11 cellular contexts compared by ENCODE assay signal in the genomic region with DNA sequence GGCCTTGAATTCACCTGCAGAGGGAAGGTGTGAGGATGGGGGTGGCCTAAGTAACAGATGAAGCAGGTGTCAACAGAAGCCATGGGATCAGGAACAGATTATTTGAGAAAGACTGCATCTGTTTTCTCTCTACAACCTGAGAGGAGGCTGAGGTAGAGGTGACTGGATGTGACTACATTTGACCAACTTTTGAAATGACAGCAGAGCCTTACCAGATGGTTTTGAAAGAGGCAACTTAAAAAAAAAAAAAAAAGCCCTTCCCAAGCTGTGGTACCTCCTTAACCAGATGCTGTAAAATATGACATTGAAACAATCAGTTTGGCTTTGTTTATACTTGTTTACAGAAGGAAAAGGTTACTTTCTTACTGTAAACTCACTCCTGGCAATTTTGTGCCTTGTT.
A peak's percentile ranks its signal among the peaks of the same experiment; 100 is the strongest.
DNase-seq lines count a peak whose midpoint lies in the region; ATAC-seq and TF ChIP-seq lines count a peak whose summit lies in the region.
"Had no signal": no experiment of that assay in that cellular context is flagged by ENCODE, and none has a peak within 500 bp of the region (broad histone marks: within the 10 kb centered on the region; RNA-seq: fewer than 3 reads in every experiment).

No MANE protein-coding gene starts in this region.

- H3K4me1 ChIP-seq in heart right ventricle (peaks cover 12 to 91% (median 62%) of the 10 kb centered on the region in 9 donors), KMS-11 (ENCODE audit: low read depth, poor library complexity, severe bottlenecking) (peaks cover 64% of the 10 kb centered on the region)

- H4K20me1 ChIP-seq in KMS-11 (ENCODE audit: insufficient read depth), result no peaks in the 10 kb centered on the region

- no peak overlapping the region for H3K9ac ChIP-seq in KMS-11
- H3K9ac ChIP-seq: SK-N-SH had no signal

- no peak overlapping the region for H2AFZ ChIP-seq in KMS-11 (ENCODE audit: low read depth)

- H3K27me3 ChIP-seq in heart right ventricle (no peaks in the 10 kb centered on the region), KMS-11 (ENCODE audit: insufficient read depth, low read depth) (no peaks in the 10 kb centered on the region)

- no peaks in the 10 kb centered on the region for H3K36me3 ChIP-seq in heart right ventricle
- H3K36me3 ChIP-seq in KMS-11 (ENCODE audit: insufficient read depth), result no peaks in the 10 kb centered on the region

- H3K4me3 ChIP-seq in heart right ventricle (no peak overlapping the region), KMS-11 (IDR thresholded peaks at IDR 0.05; ENCODE audit: insufficient read depth, low read depth, low read length) (no peak overlapping the region)

- ATAC-seq in heart right ventricle (no peak), Right ventricle myocardium inferior (no peak), HG02678 (IDR thresholded peaks at IDR 0.05; ENCODE audit: unreplicated experiment) (peak; percentile 53)

- DNase-seq in heart right ventricle, result no peak
- DNase-seq in Right ventricle myocardium inferior (ENCODE audit: missing footprints), result no peak
- DNase-seq in NCI-H345 treated with DMSO at 0.1 percent for 48 hours (lab: John Stamatoyannopoulos, UW; ENCODE audit: unreplicated experiment), result no peak
- no peak for DNase-seq in T1000 (lab: John Stamatoyannopoulos, UW)
- no peak for DNase-seq in Kasumi-1 (lab: John Stamatoyannopoulos, UW)
- DNase-seq: NCI-H1694; SK-N-SH; stimulated activated CD4-positive, alpha-beta T cell treated with anti-CD3 and anti-CD28 coated beads, Interleukin-1b, Interleukin-23, amount 100 ng/mL, for 48 hours had no signal

- peak overlapping the region; percentile 9 for H3K4me2 ChIP-seq in KMS-11
- H3K4me2 ChIP-seq: SK-N-SH had no signal

- H3K27ac ChIP-seq in heart right ventricle (peak overlapping the region in 7 of 10 donors; percentile 12 to 75 (median 67)), KMS-11 (peak overlapping the region; percentile 16; the same call in 1 of the 2 replicates), temporal lobe (ENCODE audit: low read depth, low read length) (peak overlapping the region; percentile 44)

- intact Hi-C loops in heart right ventricle (cut with DNase I), result loop anchor here in 2 of 10 donors (5.0 to 10.0 kb wide), 2 partner anchors 47 to 99 kb away; no protein-coding TSS in a partner anchor
- intact Hi-C loops in Right ventricle myocardium inferior (cut with DNase I), result loop anchor here (5.0 kb wide), 1 partner anchor 49 kb away; no protein-coding TSS in a partner anchor

- H3K79me2 ChIP-seq in KMS-11 (ENCODE audit: insufficient read depth, low read depth), result peaks cover 93% of the 10 kb centered on the region

- peaks cover 0 to 18% (median 0%) of the 10 kb centered on the region in 11 donors for H3K9me3 ChIP-seq in heart right ventricle
- H3K9me3 ChIP-seq: SK-N-SH had no signal

- TF ChIP-seq CTCF in heart right ventricle (IDR thresholded peaks at IDR 0.05), result no peak
- no peak for TF ChIP-seq CTCF in KMS-11 (conservative IDR thresholded peaks at IDR 0.05; ENCODE audit: low read depth, low read length)

Comparison
In these comparisons a context has a peak if more than half of its experiments do, and no peak if none do; other contexts are left out.
1. H3K27ac ChIP-seq: peak in every context shown above with its lines; median percentile 67 in heart right ventricle; 44 in temporal lobe; 16 in KMS-11.